1 cellular context compared by ENCODE assay signal in the genomic region with DNA sequence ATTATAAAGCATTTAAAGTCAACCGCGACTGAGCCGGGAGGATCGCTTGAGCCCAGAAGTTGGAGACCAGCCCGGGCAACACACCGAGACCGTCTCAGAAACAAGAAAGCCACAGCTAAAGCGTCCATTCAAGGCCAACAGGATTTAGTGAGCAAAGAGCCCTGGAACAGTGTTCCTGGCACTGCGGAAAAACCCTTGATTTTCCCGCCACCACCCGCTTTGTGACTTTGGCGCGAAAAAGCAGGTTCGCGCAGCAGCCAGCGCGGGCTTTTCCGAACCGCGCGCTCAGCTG.
TF ChIP-seq lines count a peak whose summit lies in the region.

No MANE protein-coding gene starts in this region.

TF ChIP-seq in HepG2, 621 proteins besides CTCF, POLR2A, EP300 and RAD21 (continued from another document and continues in another):
- TF ChIP-seq, protein P1, sequence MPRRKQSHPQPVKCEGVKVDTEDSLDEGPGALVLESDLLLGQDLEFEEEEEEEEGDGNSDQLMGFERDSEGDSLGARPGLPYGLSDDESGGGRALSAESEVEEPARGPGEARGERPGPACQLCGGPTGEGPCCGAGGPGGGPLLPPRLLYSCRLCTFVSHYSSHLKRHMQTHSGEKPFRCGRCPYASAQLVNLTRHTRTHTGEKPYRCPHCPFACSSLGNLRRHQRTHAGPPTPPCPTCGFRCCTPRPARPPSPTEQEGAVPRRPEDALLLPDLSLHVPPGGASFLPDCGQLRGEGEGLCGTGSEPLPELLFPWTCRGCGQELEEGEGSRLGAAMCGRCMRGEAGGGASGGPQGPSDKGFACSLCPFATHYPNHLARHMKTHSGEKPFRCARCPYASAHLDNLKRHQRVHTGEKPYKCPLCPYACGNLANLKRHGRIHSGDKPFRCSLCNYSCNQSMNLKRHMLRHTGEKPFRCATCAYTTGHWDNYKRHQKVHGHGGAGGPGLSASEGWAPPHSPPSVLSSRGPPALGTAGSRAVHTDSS (CRISPR knock-in tag; conservative IDR thresholded peaks at IDR 0.05) = no peak
- TF ChIP-seq CBFB (CRISPR knock-in tag; IDR thresholded peaks at IDR 0.05) (0 out of 2 replicates have a peak, but pooled peaks have one; percentile 61), STAT5B (CRISPR knock-in tag; IDR thresholded peaks at IDR 0.05) (peak; percentile 98), HIVEP1 (CRISPR knock-in tag; IDR thresholded peaks at IDR 0.05) (peak; percentile 94; the same call in 1 of the 2 replicates), RCOR2 (CRISPR knock-in tag; IDR thresholded peaks at IDR 0.05) (no peak), DNMT3B (CRISPR knock-in tag; conservative IDR thresholded peaks at IDR 0.05) (no peak), ZNF331 (CRISPR knock-in tag; IDR thresholded peaks at IDR 0.05) (peak; percentile 93), ZSCAN22 (CRISPR knock-in tag; IDR thresholded peaks at IDR 0.05) (peak; percentile 92), KAT8 (CRISPR knock-in tag; IDR thresholded peaks at IDR 0.05) (no peak), WIZ (CRISPR knock-in tag; IDR thresholded peaks at IDR 0.05) (no peak), ZNF430 (CRISPR knock-in tag; IDR thresholded peaks at IDR 0.05) (no peak), KLF6 (CRISPR knock-in tag; IDR thresholded peaks at IDR 0.05) (no peak), KDM3A (CRISPR knock-in tag; IDR thresholded peaks at IDR 0.05; ENCODE audit: low read depth) (no peak; the same call in 1 of the 2 replicates), ZNF550 (CRISPR knock-in tag; IDR thresholded peaks at IDR 0.05; ENCODE audit: borderline replicate concordance) (no peak), ZFAT (CRISPR knock-in tag; conservative IDR thresholded peaks at IDR 0.05) (no peak), MEIS2 (CRISPR knock-in tag; IDR thresholded peaks at IDR 0.05) (peak; percentile 69; the same call in 1 of the 2 replicates), ZFP36L1 (CRISPR knock-in tag; IDR thresholded peaks at IDR 0.05) (no peak; the same call in 1 of the 2 replicates), ZNF432 (CRISPR knock-in tag; IDR thresholded peaks at IDR 0.05; ENCODE audit: borderline replicate concordance) (no peak), MTA3 (CRISPR knock-in tag; IDR thresholded peaks at IDR 0.05) (no peak), ZNF629 (CRISPR knock-in tag; conservative IDR thresholded peaks at IDR 0.05) (peak; percentile 72), ZNF350 (CRISPR knock-in tag; IDR thresholded peaks at IDR 0.05; ENCODE audit: borderline replicate concordance, low read depth) (no peak), ZNF343 (CRISPR knock-in tag; IDR thresholded peaks at IDR 0.05) (peak; percentile 99; the same call in 1 of the 2 replicates), SETDB1 (CRISPR knock-in tag; IDR thresholded peaks at IDR 0.05; ENCODE audit: borderline replicate concordance) (no peak), ZNF530 (CRISPR knock-in tag; IDR thresholded peaks at IDR 0.05; ENCODE audit: low read depth) (no peak), NFATC3 (CRISPR knock-in tag; IDR thresholded peaks at IDR 0.05) (peak; percentile 99), NCOA1 (CRISPR knock-in tag; IDR thresholded peaks at IDR 0.05) (peak; percentile 97; the same call in 1 of the 2 replicates), NAIF1 (CRISPR knock-in tag; IDR thresholded peaks at IDR 0.05; ENCODE audit: borderline replicate concordance) (no peak), ZNF234 (CRISPR knock-in tag; conservative IDR thresholded peaks at IDR 0.05) (no peak), AGO1 (IDR thresholded peaks at IDR 0.05; ENCODE audit: low read depth, low read length, poor library complexity, severe bottlenecking) (no peak), MED13 (CRISPR knock-in tag; IDR thresholded peaks at IDR 0.05) (peak; percentile 98), ZMYM3 (CRISPR knock-in tag; IDR thresholded peaks at IDR 0.05) (no peak; the same call in 1 of the 2 replicates), SMARCE1 (IDR thresholded peaks at IDR 0.05; ENCODE audit: borderline replicate concordance) (no peak), ZNF605 (CRISPR knock-in tag; IDR thresholded peaks at IDR 0.05) (peak; percentile 100; the same call in 1 of the 2 replicates), BRD4 (CRISPR knock-in tag; IDR thresholded peaks at IDR 0.05) (no peak), BHLHE40 (IDR thresholded peaks at IDR 0.05; ENCODE audit: low read length) (no peak), JUNB (CRISPR knock-in tag; IDR thresholded peaks at IDR 0.05; ENCODE audit: borderline replicate concordance) (peak; percentile 96), ZFP1 (CRISPR knock-in tag; IDR thresholded peaks at IDR 0.05) (peak; percentile 53; the same call in 1 of the 2 replicates), NR2F6 (IDR thresholded peaks at IDR 0.05) (no peak), NR2F6 (CRISPR knock-in tag; IDR thresholded peaks at IDR 0.05) (0 out of 2 replicates have a peak, but pooled peaks have one; percentile 57), IRF2 (CRISPR knock-in tag; IDR thresholded peaks at IDR 0.05) (no peak), CENPT (CRISPR knock-in tag; IDR thresholded peaks at IDR 0.05; ENCODE audit: low read depth) (0 out of 2 replicates have a peak, but pooled peaks have one; percentile 99), PRPF4 (IDR thresholded peaks at IDR 0.05; ENCODE audit: low read depth, low read length, poor library complexity, severe bottlenecking) (no peak), HOXA9 (CRISPR knock-in tag; IDR thresholded peaks at IDR 0.05; ENCODE audit: borderline replicate concordance) (no peak; the same call in 1 of the 2 replicates), NFIB (CRISPR knock-in tag; IDR thresholded peaks at IDR 0.05; ENCODE audit: borderline replicate concordance) (no peak), MTF2 (CRISPR knock-in tag; IDR thresholded peaks at IDR 0.05; ENCODE audit: borderline replicate concordance) (no peak), REPIN1 (CRISPR knock-in tag; IDR thresholded peaks at IDR 0.05; ENCODE audit: borderline replicate concordance, low read depth) (no peak), KMT2A (CRISPR knock-in tag; IDR thresholded peaks at IDR 0.05) (peak; percentile 91)
- TF ChIP-seq, protein P2, sequence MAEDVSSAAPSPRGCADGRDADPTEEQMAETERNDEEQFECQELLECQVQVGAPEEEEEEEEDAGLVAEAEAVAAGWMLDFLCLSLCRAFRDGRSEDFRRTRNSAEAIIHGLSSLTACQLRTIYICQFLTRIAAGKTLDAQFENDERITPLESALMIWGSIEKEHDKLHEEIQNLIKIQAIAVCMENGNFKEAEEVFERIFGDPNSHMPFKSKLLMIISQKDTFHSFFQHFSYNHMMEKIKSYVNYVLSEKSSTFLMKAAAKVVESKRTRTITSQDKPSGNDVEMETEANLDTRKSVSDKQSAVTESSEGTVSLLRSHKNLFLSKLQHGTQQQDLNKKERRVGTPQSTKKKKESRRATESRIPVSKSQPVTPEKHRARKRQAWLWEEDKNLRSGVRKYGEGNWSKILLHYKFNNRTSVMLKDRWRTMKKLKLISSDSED (CRISPR knock-in tag; IDR thresholded peaks at IDR 0.05) = no peak; the same call in 1 of the 2 replicates
- TF ChIP-seq, protein P3, sequence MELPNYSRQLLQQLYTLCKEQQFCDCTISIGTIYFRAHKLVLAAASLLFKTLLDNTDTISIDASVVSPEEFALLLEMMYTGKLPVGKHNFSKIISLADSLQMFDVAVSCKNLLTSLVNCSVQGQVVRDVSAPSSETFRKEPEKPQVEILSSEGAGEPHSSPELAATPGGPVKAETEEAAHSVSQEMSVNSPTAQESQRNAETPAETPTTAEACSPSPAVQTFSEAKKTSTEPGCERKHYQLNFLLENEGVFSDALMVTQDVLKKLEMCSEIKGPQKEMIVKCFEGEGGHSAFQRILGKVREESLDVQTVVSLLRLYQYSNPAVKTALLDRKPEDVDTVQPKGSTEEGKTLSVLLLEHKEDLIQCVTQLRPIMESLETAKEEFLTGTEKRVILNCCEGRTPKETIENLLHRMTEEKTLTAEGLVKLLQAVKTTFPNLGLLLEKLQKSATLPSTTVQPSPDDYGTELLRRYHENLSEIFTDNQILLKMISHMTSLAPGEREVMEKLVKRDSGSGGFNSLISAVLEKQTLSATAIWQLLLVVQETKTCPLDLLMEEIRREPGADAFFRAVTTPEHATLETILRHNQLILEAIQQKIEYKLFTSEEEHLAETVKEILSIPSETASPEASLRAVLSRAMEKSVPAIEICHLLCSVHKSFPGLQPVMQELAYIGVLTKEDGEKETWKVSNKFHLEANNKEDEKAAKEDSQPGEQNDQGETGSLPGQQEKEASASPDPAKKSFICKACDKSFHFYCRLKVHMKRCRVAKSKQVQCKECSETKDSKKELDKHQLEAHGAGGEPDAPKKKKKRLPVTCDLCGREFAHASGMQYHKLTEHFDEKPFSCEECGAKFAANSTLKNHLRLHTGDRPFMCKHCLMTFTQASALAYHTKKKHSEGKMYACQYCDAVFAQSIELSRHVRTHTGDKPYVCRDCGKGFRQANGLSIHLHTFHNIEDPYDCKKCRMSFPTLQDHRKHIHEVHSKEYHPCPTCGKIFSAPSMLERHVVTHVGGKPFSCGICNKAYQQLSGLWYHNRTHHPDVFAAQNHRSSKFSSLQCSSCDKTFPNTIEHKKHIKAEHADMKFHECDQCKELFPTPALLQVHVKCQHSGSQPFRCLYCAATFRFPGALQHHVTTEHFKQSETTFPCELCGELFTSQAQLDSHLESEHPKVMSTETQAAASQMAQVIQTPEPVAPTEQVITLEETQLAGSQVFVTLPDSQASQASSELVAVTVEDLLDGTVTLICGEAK (IDR thresholded peaks at IDR 0.05) = no peak
- TF ChIP-seq, protein P3 (CRISPR knock-in tag; IDR thresholded peaks at IDR 0.05) = no peak; the same call in 1 of the 2 replicates
- TF ChIP-seq, protein P4, sequence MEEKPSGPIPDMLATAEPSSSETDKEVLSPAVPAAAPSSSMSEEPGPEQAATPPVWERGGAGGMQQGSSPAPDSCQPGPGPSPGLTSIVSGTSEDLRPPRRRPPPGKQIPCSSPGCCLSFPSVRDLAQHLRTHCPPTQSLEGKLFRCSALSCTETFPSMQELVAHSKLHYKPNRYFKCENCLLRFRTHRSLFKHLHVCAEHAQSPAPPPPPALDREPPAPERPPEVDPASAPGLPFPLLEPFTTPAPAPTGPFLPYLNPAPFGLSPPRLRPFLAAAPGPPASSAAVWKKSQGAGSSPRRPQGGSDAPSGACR (CRISPR knock-in tag; IDR thresholded peaks at IDR 0.05) = no peak
- TF ChIP-seq, protein P5, sequence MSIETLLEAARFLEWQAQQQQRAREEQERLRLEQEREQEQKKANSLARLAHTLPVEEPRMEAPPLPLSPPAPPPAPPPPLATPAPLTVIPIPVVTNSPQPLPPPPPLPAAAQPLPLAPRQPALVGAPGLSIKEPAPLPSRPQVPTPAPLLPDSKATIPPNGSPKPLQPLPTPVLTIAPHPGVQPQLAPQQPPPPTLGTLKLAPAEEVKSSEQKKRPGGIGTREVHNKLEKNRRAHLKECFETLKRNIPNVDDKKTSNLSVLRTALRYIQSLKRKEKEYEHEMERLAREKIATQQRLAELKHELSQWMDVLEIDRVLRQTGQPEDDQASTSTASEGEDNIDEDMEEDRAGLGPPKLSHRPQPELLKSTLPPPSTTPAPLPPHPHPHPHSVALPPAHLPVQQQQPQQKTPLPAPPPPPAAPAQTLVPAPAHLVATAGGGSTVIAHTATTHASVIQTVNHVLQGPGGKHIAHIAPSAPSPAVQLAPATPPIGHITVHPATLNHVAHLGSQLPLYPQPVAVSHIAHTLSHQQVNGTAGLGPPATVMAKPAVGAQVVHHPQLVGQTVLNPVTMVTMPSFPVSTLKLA (IDR thresholded peaks at IDR 0.05) = peak; percentile 42
- TF ChIP-seq, protein P6, sequence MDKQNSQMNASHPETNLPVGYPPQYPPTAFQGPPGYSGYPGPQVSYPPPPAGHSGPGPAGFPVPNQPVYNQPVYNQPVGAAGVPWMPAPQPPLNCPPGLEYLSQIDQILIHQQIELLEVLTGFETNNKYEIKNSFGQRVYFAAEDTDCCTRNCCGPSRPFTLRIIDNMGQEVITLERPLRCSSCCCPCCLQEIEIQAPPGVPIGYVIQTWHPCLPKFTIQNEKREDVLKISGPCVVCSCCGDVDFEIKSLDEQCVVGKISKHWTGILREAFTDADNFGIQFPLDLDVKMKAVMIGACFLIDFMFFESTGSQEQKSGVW (CRISPR knock-in tag; IDR thresholded peaks at IDR 0.05; ENCODE audit: borderline replicate concordance) = no peak
- TF ChIP-seq, protein P7, sequence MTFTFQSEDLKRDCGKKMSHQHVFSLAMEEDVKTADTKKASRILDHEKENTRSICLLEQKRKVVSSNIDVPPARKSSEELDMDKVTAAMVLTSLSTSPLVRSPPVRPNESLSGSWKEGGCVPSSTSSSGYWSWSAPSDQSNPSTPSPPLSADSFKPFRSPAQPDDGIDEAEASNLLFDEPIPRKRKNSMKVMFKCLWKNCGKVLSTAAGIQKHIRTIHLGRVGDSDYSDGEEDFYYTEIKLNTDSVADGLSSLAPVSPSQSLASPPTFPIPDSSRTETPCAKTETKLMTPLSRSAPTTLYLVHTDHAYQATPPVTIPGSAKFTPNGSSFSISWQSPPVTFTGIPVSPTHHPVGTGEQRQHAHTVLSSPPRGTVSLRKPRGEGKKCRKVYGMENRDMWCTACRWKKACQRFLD (CRISPR knock-in tag; IDR thresholded peaks at IDR 0.05; ENCODE audit: borderline replicate concordance) = no peak
